Comparison of ENCODE assay signal across 24 cellular contexts in the genomic region with DNA sequence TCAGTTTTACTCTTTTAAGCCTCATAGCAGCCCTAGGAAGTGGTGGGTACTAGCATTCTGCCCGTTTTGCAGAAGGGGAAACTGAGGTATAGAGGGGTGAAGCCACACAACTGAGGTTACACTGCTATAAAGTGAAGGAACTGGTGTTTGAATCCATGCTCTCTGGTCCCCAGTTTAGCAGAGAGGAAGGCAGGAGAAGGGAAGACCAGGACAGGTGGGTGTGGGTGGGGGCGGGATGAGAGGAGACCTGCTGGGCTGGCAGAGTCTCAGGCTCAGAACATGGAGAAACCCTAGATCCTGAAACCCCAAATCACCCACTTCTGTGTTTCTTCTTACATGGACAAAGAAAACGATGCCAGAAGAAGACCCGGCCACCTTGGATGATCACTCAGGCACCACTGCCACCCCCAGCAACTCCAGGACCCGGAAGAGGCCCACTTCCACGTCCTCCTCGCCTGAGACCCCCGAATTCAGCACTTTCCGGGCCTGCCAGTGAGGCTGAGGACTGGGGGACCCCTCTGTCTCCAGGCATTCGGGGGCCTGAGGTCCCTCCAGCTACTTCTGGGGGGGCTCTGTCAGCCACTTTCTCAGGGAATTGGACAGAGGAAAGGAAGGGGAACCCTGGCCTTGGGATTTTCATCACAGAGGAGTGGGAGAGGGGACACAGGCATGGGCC. TPM values are rescaled to one million over a fixed set of nuclear protein-coding genes. Genes with fewer than 3 reads are reported as not detected.
DNase-seq lines count a peak whose midpoint lies in the region; ATAC-seq and TF ChIP-seq lines count a peak whose summit lies in the region.
"Had no signal": no experiment of that assay in that cellular context is flagged by ENCODE, and none has a peak within 500 bp of the region (broad histone marks: within the 10 kb centered on the region; RNA-seq: fewer than 3 reads in every experiment).

No MANE protein-coding gene starts in this region.

- no peaks in the 10 kb centered on the region for H4K20me1 ChIP-seq in OCI-LY1 (ENCODE audit: insufficient read depth, low read length)

- TF ChIP-seq CTCF in OCI-LY1 (IDR thresholded peaks at IDR 0.05; ENCODE audit: low read length) (no peak), neutrophil (IDR thresholded peaks at IDR 0.05) (no peak)

- H3K9me2 ChIP-seq in OCI-LY1 (ENCODE audit: low read depth, low read length): no peaks in the 10 kb centered on the region

- no peaks in the 10 kb centered on the region for H3K9me3 Mint-ChIP-seq in activated CD4-positive, alpha-beta T cell treated with anti-CD3 and anti-CD28 coated beads for 36 hours (ENCODE audit: low read depth)
- no peaks in the 10 kb centered on the region for H3K9me3 Mint-ChIP-seq in central memory CD8-positive, alpha-beta T cell
- H3K9me3 Mint-ChIP-seq: activated T-helper 1 cell treated with anti-CD3 and anti-CD28 coated beads, Interleukin-12 subunit alpha, Interleukin-12 subunit beta, Interleukin-2, Interleukin-4 antibody, amounts not matched to agents 30 ng/mL and 10 ng/mL and 1 ng/mL, durations not matched to agents 14 hours and 24 hours and 36 hours had no signal

- H3K79me2 ChIP-seq in OCI-LY1 (ENCODE audit: insufficient read depth, low read length): peaks cover 22% of the 10 kb centered on the region

- no peak for ATAC-seq in activated CD4-positive, alpha-beta T cell treated with anti-CD3 and anti-CD28 coated beads for 36 hours
- ATAC-seq in central memory CD8-positive, alpha-beta T cell (replicated peaks; ENCODE audit: extremely low read depth, poor library complexity, severe bottlenecking): no peak
- ATAC-seq in GM18498 (IDR thresholded peaks at IDR 0.05; ENCODE audit: unreplicated experiment): no peak
- ATAC-seq: gastroesophageal sphincter, psoas muscle had no signal

- H3K4me1 Mint-ChIP-seq in activated CD4-positive, alpha-beta T cell treated with anti-CD3 and anti-CD28 coated beads for 36 hours: peaks cover 32% of the 10 kb centered on the region
- peaks cover 22% of the 10 kb centered on the region for H3K4me1 Mint-ChIP-seq in central memory CD8-positive, alpha-beta T cell

- H3K4me3 ChIP-seq in OCI-LY1 (ENCODE audit: low read depth, low read length, poor library complexity, severe bottlenecking) (peak overlapping the region; percentile 9), neutrophil (ENCODE audit: low read depth in 1 of 2, low read length in 1 of 2) (no peak overlapping the region)
- H3K4me3 ChIP-seq: BLaER1 treated with 17β-estradiol and CSF1 and Interleukin-3, amounts not matched to agents 10 nM and 100 nM; esophagus muscularis mucosa; gastroesophageal sphincter; psoas muscle; smooth muscle cell; uterus had no signal

- H3K27ac ChIP-seq in OCI-LY1 (ENCODE audit: low read depth, low read length, poor library complexity, severe bottlenecking) (peak overlapping the region; percentile 92), neutrophil (peak overlapping the region; percentile 87)
- H3K27ac ChIP-seq: esophagus muscularis mucosa, gastroesophageal sphincter, psoas muscle, uterus had no signal

- H3K27me3 ChIP-seq in OCI-LY1 (ENCODE audit: insufficient read depth, low read length) (no peaks in the 10 kb centered on the region), neutrophil (peaks cover 21% of the 10 kb centered on the region)
- H3K27me3 ChIP-seq: BLaER1 treated with 17β-estradiol and CSF1 and Interleukin-3, amounts not matched to agents 10 nM and 100 nM; esophagus muscularis mucosa; gastroesophageal sphincter; uterus had no signal

- H3K9me3 ChIP-seq in OCI-LY1 (ENCODE audit: low read length) (no peaks in the 10 kb centered on the region), neutrophil (no peaks in the 10 kb centered on the region)
- H3K9me3 ChIP-seq: BLaER1 treated with 17β-estradiol and CSF1 and Interleukin-3, amounts not matched to agents 10 nM and 100 nM; esophagus muscularis mucosa; gastroesophageal sphincter; psoas muscle; uterus had no signal

- peaks cover 63% of the 10 kb centered on the region for H3K4me1 ChIP-seq in OCI-LY1 (ENCODE audit: insufficient read depth, low read length, severe bottlenecking)
- H3K4me1 ChIP-seq in neutrophil (ENCODE audit: control insufficient read depth in 1 of 2, insufficient read depth in 1 of 2, low read depth in 1 of 2, low read length in 1 of 2): peaks cover 17 to 28% of the 10 kb centered on the region in 2 experiments

- CTCF ChIA-PET in activated CD4-positive, alpha-beta T cell treated with anti-CD3 and anti-CD28 coated beads for 36 hours (lab: Charles Lee): interaction anchor here (0.6 to 8.8 kb wide), 2 partner anchors 13 to 149 kb away, joined by 3 to 70 read pairs; no protein-coding TSS in a partner anchor

- peak overlapping the region; percentile 40; the same call in 1 of the 2 replicates for H3K9ac ChIP-seq in OCI-LY1 (ENCODE audit: low read length)

- DNase-seq in activated CD4-positive, alpha-beta T cell treated with anti-CD3 and anti-CD28 coated beads for 36 hours: no peak
- no peak for DNase-seq in activated CD4-positive, alpha-beta T cell treated with anti-CD3 and anti-CD28 coated beads, Interleukin-2, amount 50 U/mL, for 4 hours
- DNase-seq in central memory CD8-positive, alpha-beta T cell (ENCODE audit: low spot score in 2 of 2): no peak
- DNase-seq in stimulated activated naive CD4-positive, alpha-beta T cell treated with Interleukin-2 at 50 U/mL for 16 hours (lab: John Stamatoyannopoulos, UW): no peak
- no peak for DNase-seq in NCI-H748 (lab: John Stamatoyannopoulos, UW; ENCODE audit: unreplicated experiment)
- DNase-seq: activated CD8-positive, alpha-beta memory T cell treated with anti-CD3 and anti-CD28 coated beads for 24 hours; caudate nucleus; DMS 273 treated with DMSO at 0.1 percent for 48 hours; KG1; mammary epithelial cell; NCI-H187 treated with DMSO at 0.1 percent for 48 hours; NK-92 treated with Interleukin-12 subunit alpha and Interleukin-12 subunit beta, amount 100 ng/mL, for 24 hours; psoas muscle; stimulated activated CD4-positive, alpha-beta T cell treated with anti-CD3 and anti-CD28 coated beads, Interleukin-4, amount 100 ng/mL, for 24 hours; substantia nigra had no signal

- intact Hi-C loops in activated CD4-positive, alpha-beta T cell treated with anti-CD3 and anti-CD28 coated beads for 36 hours (cut with DNase I, micrococcal nuclease): no loop called here

- no peaks in the 10 kb centered on the region for H3K27me3 Mint-ChIP-seq in activated CD4-positive, alpha-beta T cell treated with anti-CD3 and anti-CD28 coated beads for 36 hours
- no peaks in the 10 kb centered on the region for H3K27me3 Mint-ChIP-seq in central memory CD8-positive, alpha-beta T cell

- H3K4me2 ChIP-seq in OCI-LY1 (ENCODE audit: low read length): peak overlapping the region; percentile 64
- H3K4me2 ChIP-seq: smooth muscle cell had no signal

- H3K36me3 Mint-ChIP-seq in activated CD4-positive, alpha-beta T cell treated with anti-CD3 and anti-CD28 coated beads for 36 hours (ENCODE audit: low read depth): peaks cover 7% of the 10 kb centered on the region
- peaks cover 11% of the 10 kb centered on the region for H3K36me3 Mint-ChIP-seq in central memory CD8-positive, alpha-beta T cell (ENCODE audit: insufficient read depth)

- peak overlapping the region; percentile 74 for H3K27ac Mint-ChIP-seq in activated CD4-positive, alpha-beta T cell treated with anti-CD3 and anti-CD28 coated beads for 36 hours
- H3K27ac Mint-ChIP-seq in central memory CD8-positive, alpha-beta T cell (ENCODE audit: low read depth): peak overlapping the region; percentile 88

- no peak overlapping the region for H2AFZ ChIP-seq in OCI-LY1 (ENCODE audit: low read length)

- no peaks in the 10 kb centered on the region for H3F3A ChIP-seq in OCI-LY1 (ENCODE audit: insufficient read depth, low read length)

- no peak overlapping the region for H3K4me3 Mint-ChIP-seq in activated CD4-positive, alpha-beta T cell treated with anti-CD3 and anti-CD28 coated beads for 36 hours
- H3K4me3 Mint-ChIP-seq in central memory CD8-positive, alpha-beta T cell: peak overlapping the region; percentile 21

- H3K36me3 ChIP-seq in OCI-LY1 (ENCODE audit: insufficient read depth, low read length) (no peaks in the 10 kb centered on the region), neutrophil (peaks cover 49% of the 10 kb centered on the region)
- H3K36me3 ChIP-seq: esophagus muscularis mucosa, gastroesophageal sphincter, uterus had no signal

- POLR2A ChIA-PET in activated CD4-positive, alpha-beta T cell treated with anti-CD3 and anti-CD28 coated beads for 36 hours (lab: Charles Lee): no interaction called here

RNA-seq across cellular contexts. Expression of gene CARM1, which starts 2.3 kb away (rescaled TPM):
- total RNA-seq in activated CD4-positive, alpha-beta T cell treated with anti-CD3 and anti-CD28 coated beads for 36 hours: 10 to 100 TPM; 82.3 to 96.8 TPM

RNA-seq across cellular contexts. Expression of gene C19orf38, which starts 20.8 kb away (rescaled TPM):
- 1 to 10 TPM; 2.7 to 3.6 TPM for total RNA-seq in activated CD4-positive, alpha-beta T cell treated with anti-CD3 and anti-CD28 coated beads for 36 hours

RNA-seq across cellular contexts. Expression of gene TMED1, which starts 33.0 kb away (rescaled TPM):
- 10 to 100 TPM in 1 of 2 experiments, 1 to 10 TPM in 1; 8.7 to 15.3 TPM for total RNA-seq in activated CD4-positive, alpha-beta T cell treated with anti-CD3 and anti-CD28 coated beads for 36 hours

RNA-seq across cellular contexts. Expression of gene YIPF2, which starts 59.4 kb away (rescaled TPM):
- total RNA-seq in activated CD4-positive, alpha-beta T cell treated with anti-CD3 and anti-CD28 coated beads for 36 hours: 10 to 100 TPM; 15.8 to 21.3 TPM

RNA-seq across cellular contexts. Expression of gene TIMM29, which starts 59.6 kb away (rescaled TPM):
- total RNA-seq in activated CD4-positive, alpha-beta T cell treated with anti-CD3 and anti-CD28 coated beads for 36 hours: 10 to 100 TPM in 1 of 2 experiments, 1 to 10 TPM in 1; 8.6 to 15.5 TPM
